Comparison of ENCODE assay signal across 1 cellular context in genomic region chr13:102845630-102846260, GRCh38.
A peak's percentile ranks its signal among the peaks of the same experiment; 100 is the strongest.
TF ChIP-seq lines count a peak whose summit lies in the region.

ERCC5 (plus strand) TSS chr13:102846032; CDS start chr13:102846267, 235 bp downstream.

TF ChIP-seq in K562, 482 proteins besides CTCF, POLR2A, EP300 and RAD21 (continued from another document and continues in another):
- peak; percentile 50; the same call in 1 of the 2 replicates for TF ChIP-seq MGA (IDR thresholded peaks at IDR 0.05)
- TF ChIP-seq ZNF347 (CRISPR knock-in tag; IDR thresholded peaks at IDR 0.05; ENCODE audit: low read depth) = no peak
- no peak for TF ChIP-seq PTTG1 (tag; IDR thresholded peaks at IDR 0.05; ENCODE audit: low read depth)
- TF ChIP-seq SFPQ (IDR thresholded peaks at IDR 0.05; ENCODE audit: low read depth, low read length) = no peak
- TF ChIP-seq CEBPZ (IDR thresholded peaks at IDR 0.05; ENCODE audit: borderline replicate concordance, low read depth, low read length) = no peak
- TF ChIP-seq ZNF655 (CRISPR knock-in tag; IDR thresholded peaks at IDR 0.05) = no peak
- TF ChIP-seq USF1 (CRISPR knock-in tag; IDR thresholded peaks at IDR 0.05) = no peak
- peak; percentile 72 for TF ChIP-seq PHF8 (IDR thresholded peaks at IDR 0.05; ENCODE audit: borderline replicate concordance, low read length)
- no peak for TF ChIP-seq ZC3H11A (IDR thresholded peaks at IDR 0.05; ENCODE audit: low read depth, low read length)
- TF ChIP-seq ZNF124 (CRISPR knock-in tag; IDR thresholded peaks at IDR 0.05) = no peak
- TF ChIP-seq SNIP1 (IDR thresholded peaks at IDR 0.05; ENCODE audit: low read depth) = no peak
- TF ChIP-seq FIP1L1 (IDR thresholded peaks at IDR 0.05; ENCODE audit: low read depth, low read length, poor library complexity, severe bottlenecking) = no peak
- peak; percentile 55 for TF ChIP-seq SETDB1 (IDR thresholded peaks at IDR 0.05; ENCODE audit: low read length)
- no peak for TF ChIP-seq CEBPG (CRISPR knock-in tag; IDR thresholded peaks at IDR 0.05)
- TF ChIP-seq CEBPG (tag; conservative IDR thresholded peaks at IDR 0.05 in 1 of 2, IDR thresholded peaks at IDR 0.05 in 1 of 2) = no peak
- no peak for TF ChIP-seq DMBX1 (CRISPR knock-in tag; IDR thresholded peaks at IDR 0.05; ENCODE audit: borderline replicate concordance)
- 0 out of 2 replicates have a peak, but pooled peaks have one; percentile 56 for TF ChIP-seq GTF2E2 (tag; IDR thresholded peaks at IDR 0.05)
- TF ChIP-seq ZNF239 (CRISPR knock-in tag; IDR thresholded peaks at IDR 0.05) = no peak
- TF ChIP-seq SUPT5H (IDR thresholded peaks at IDR 0.05) = peak; percentile 80; the same call in 1 of the 2 replicates
- TF ChIP-seq FOXP4 (CRISPR knock-in tag; IDR thresholded peaks at IDR 0.05; ENCODE audit: borderline replicate concordance) = no peak
- no peak for TF ChIP-seq HSF4 (CRISPR knock-in tag; IDR thresholded peaks at IDR 0.05; ENCODE audit: borderline replicate concordance)
- no peak; a peak in 1 of 4 replicates for TF ChIP-seq KDM4B (IDR thresholded peaks at IDR 0.05; ENCODE audit: borderline replicate concordance in 2 of 2, low read depth in 1 of 2)
- TF ChIP-seq ZNF695 (CRISPR knock-in tag; IDR thresholded peaks at IDR 0.05) = no peak
- peak; percentile 40; the same call in 1 of the 2 replicates for TF ChIP-seq PML (IDR thresholded peaks at IDR 0.05; ENCODE audit: low read length)
- TF ChIP-seq ZNF785 (CRISPR knock-in tag; IDR thresholded peaks at IDR 0.05) = no peak
- no peak for TF ChIP-seq KLF13 (tag; IDR thresholded peaks at IDR 0.05; ENCODE audit: borderline replicate concordance, low read depth)
- TF ChIP-seq ZFP1 (CRISPR knock-in tag; IDR thresholded peaks at IDR 0.05) = no peak
- no peak for TF ChIP-seq ETV6 (IDR thresholded peaks at IDR 0.05; ENCODE audit: borderline replicate concordance in 1 of 2, low read depth in 2 of 2, low read length in 1 of 2)
- TF ChIP-seq ETV6 (CRISPR knock-in tag; IDR thresholded peaks at IDR 0.05; ENCODE audit: borderline replicate concordance) = no peak
- no peak for TF ChIP-seq ZNF232 (CRISPR knock-in tag; IDR thresholded peaks at IDR 0.05)
- no peak for TF ChIP-seq ZNF217 (CRISPR knock-in tag; IDR thresholded peaks at IDR 0.05)
- no peak for TF ChIP-seq FOXA3 (CRISPR knock-in tag; conservative IDR thresholded peaks at IDR 0.05 in 1 of 2, IDR thresholded peaks at IDR 0.05 in 1 of 2)
- no peak for TF ChIP-seq RHOXF2B (CRISPR knock-in tag; conservative IDR thresholded peaks at IDR 0.05)
- TF ChIP-seq GABPB1 (CRISPR knock-in tag; IDR thresholded peaks at IDR 0.05) = peak; percentile 94
- peak; percentile 40 for TF ChIP-seq NEUROD1 (IDR thresholded peaks at IDR 0.05; ENCODE audit: borderline replicate concordance, low read depth, low read length, partially characterized antibody)
- TF ChIP-seq ZNF551 (CRISPR knock-in tag; IDR thresholded peaks at IDR 0.05) = no peak
- no peak for TF ChIP-seq TCF15 (CRISPR knock-in tag; IDR thresholded peaks at IDR 0.05)
- TF ChIP-seq POLR2AphosphoS2 (IDR thresholded peaks at IDR 0.05; ENCODE audit: low read length) = peak; percentile 80; the same call in 1 of the 2 replicates
